Comparison of ENCODE assay signal across 8 cellular contexts in genomic region chr7:134750083-134751062, GRCh38. TPM values are rescaled to one million over a fixed set of nuclear protein-coding genes. Genes with fewer than 3 reads are reported as not detected.
A peak's percentile ranks its signal among the peaks of the same experiment; 100 is the strongest.
DNase-seq lines count a peak whose midpoint lies in the region; ATAC-seq, FAIRE-seq and TF ChIP-seq lines count a peak whose summit lies in the region.

No MANE protein-coding gene starts in this region.

- no peak overlapping the region for H3K9ac ChIP-seq in GM12878 (ENCODE audit: control insufficient read depth, insufficient read depth, low read length)
- H3K9ac ChIP-seq in kidney (ENCODE audit: low read length in 2 of 2), result no peak overlapping the region

- H3K4me2 ChIP-seq in GM12878 (ENCODE audit: control insufficient read depth, insufficient read depth), result no peak overlapping the region

- CTCF ChIA-PET in GM12878 (lab: Yijun Ruan, JAX), result interaction anchor here (0.6 to 7.6 kb wide), 20 partner anchors 9 to 201 kb away, joined by 3 to 104 read pairs (median 6); no protein-coding TSS in a partner anchor

- TF ChIP-seq CTCF in GM12875 (IDR thresholded peaks at IDR 0.05; ENCODE audit: borderline replicate concordance, insufficient read depth, low read depth, low read length), result peak; percentile 94
- peak; percentile 62 to 97 (median 86) for TF ChIP-seq CTCF in GM12878 (IDR thresholded peaks at IDR 0.05 in 2 of 3, conservative IDR thresholded peaks at IDR 0.05 in 1 of 3; ENCODE audit: control insufficient read depth in 2 of 3, extremely low read depth in 1 of 3, insufficient read depth in 1 of 3, low read depth in 3 of 3, low read length in 3 of 3)
- peak; percentile 52 for TF ChIP-seq CTCF in kidney (IDR thresholded peaks at IDR 0.05; ENCODE audit: borderline replicate concordance, extremely low read depth, insufficient read depth)

- H3K4me3 ChIP-seq in GM12875 (ENCODE audit: low read depth, low read length) (no peak overlapping the region), GM12878 (no peak overlapping the region), kidney (ENCODE audit: low read length in 2 of 2) (no peak overlapping the region)

- peak; percentile 85 for FAIRE-seq in GM12878 (lab: Jason Lieb, UNC)
- FAIRE-seq in kidney (lab: Jason Lieb, UNC), result no peak

- ATAC-seq in HG03066 (IDR thresholded peaks at IDR 0.05; ENCODE audit: low read depth, unreplicated experiment) (peak; percentile 92), GM12878 (peak; percentile 94), GM18505 (IDR thresholded peaks at IDR 0.05; ENCODE audit: unreplicated experiment) (no peak)

- BruUV-seq in GM12878 (replicated peaks; lab: Mats Ljungman, UMichigan), result no TSS peak

- in situ Hi-C loops in GM12878 (cut with MboI), result no loop called here

- SMC1A ChIA-PET in GM12878 (lab: Charles Lee; ENCODE audit: uncharacterized antibody, unreplicated experiment), result interaction anchor here (0.9 to 2.5 kb wide), 7 partner anchors 26 to 318 kb away, joined by 3 to 25 read pairs (median 3); no protein-coding TSS in a partner anchor

- H4K20me1 ChIP-seq in GM12878 (ENCODE audit: control insufficient read depth, insufficient read depth), result no peaks in the 10 kb centered on the region

- H3K36me3 ChIP-seq in GM12878 (ENCODE audit: control insufficient read depth in 2 of 2, insufficient read depth in 2 of 2, low read length in 1 of 2) (no peaks in the 10 kb centered on the region), kidney (ENCODE audit: control insufficient read depth in 1 of 2, insufficient read depth in 2 of 2, low read length in 2 of 2) (no peaks in the 10 kb centered on the region)

- RAD21 ChIA-PET in GM12878 (lab: Charles Lee; ENCODE audit: unreplicated experiment), result interaction anchor here (1.0 to 4.1 kb wide), 5 partner anchors 49 to 195 kb away, joined by 3 to 23 read pairs (median 4); no protein-coding TSS in a partner anchor

- POLR2A ChIA-PET in GM12878 (lab: Charles Lee), result interaction anchor here (0.9 kb wide), 1 partner anchor 40 kb away, joined by 3 read pairs; no protein-coding TSS in a partner anchor

- peak; percentile 68 for TF ChIP-seq RAD21 in GM12878 (IDR thresholded peaks at IDR 0.05; ENCODE audit: insufficient read depth, low read depth, low read length)

- 0 out of 4 replicates have a peak, but pooled peaks cover 0 to 2% of the 10 kb centered on the region in 2 experiments for H3K27me3 ChIP-seq in GM12878 (replicated peaks in 1 of 2; ENCODE audit: control insufficient read depth in 2 of 2, insufficient read depth in 2 of 2, low read length in 1 of 2)

- H3K9me3 ChIP-seq in GM12878 (replicated peaks; ENCODE audit: control insufficient read depth, insufficient read depth, low read length) (no peaks in the 10 kb centered on the region), kidney (ENCODE audit: control insufficient read depth in 1 of 2, low read length in 2 of 2) (no peaks in the 10 kb centered on the region)

- H3K79me2 ChIP-seq in GM12878 (ENCODE audit: control insufficient read depth, insufficient read depth, low read length), result no peaks in the 10 kb centered on the region

- no peak overlapping the region for H2AFZ ChIP-seq in GM12878 (ENCODE audit: control insufficient read depth, low read depth, low read length)

- intact Hi-C loops in GM12878 (cut with micrococcal nuclease; ENCODE audit: unreplicated experiment), result loop anchor here (1.0 to 10.0 kb wide), 2 partner anchors 117 to 194 kb away; no protein-coding TSS in a partner anchor
- intact Hi-C loops in kidney (cut with DNase I), result no loop called here

- DNase-seq in T-helper 9 cell (peak; percentile 69), GM12878 (ENCODE audit: low read depth, low spot score) (no peak), kidney (no peak), RKO (ENCODE audit: low spot score) (no peak)
- peak; percentile 35 to 61 (median 52) for DNase-seq in stimulated activated CD4-positive, alpha-beta T cell treated with anti-CD3 and anti-CD28 coated beads, TNF-alpha, amount 100 ng/mL, for 24 hours (ENCODE audit: low read depth in 3 of 3)

- H3K4me1 ChIP-seq in GM12878 (ENCODE audit: control insufficient read depth, insufficient read depth, low read length) (no peaks in the 10 kb centered on the region), kidney (ENCODE audit: control insufficient read depth in 1 of 2, insufficient read depth in 1 of 2, low read depth in 1 of 2, low read length in 2 of 2) (no peaks in the 10 kb centered on the region)

- no peak overlapping the region for H3K27ac ChIP-seq in GM12878 (ENCODE audit: control insufficient read depth, insufficient read depth)
- no peak overlapping the region for H3K27ac ChIP-seq in kidney (ENCODE audit: low read depth in 2 of 2, low read length in 2 of 2)

- no peak for TF ChIP-seq EP300 in GM12878 (IDR thresholded peaks at IDR 0.05; ENCODE audit: borderline replicate concordance in 1 of 2, control insufficient read depth in 1 of 2, low read depth in 2 of 2, low read length in 2 of 2)

- WGBS in GM12878 (ENCODE audit: insufficient coverage, insufficient replicate concordance, low lambda C conversion rate, missing lambda C conversion rate), result 21% methylated on average over 6 of the region's 6 CpGs

- TF ChIP-seq POLR2A in GM12878 (IDR thresholded peaks at IDR 0.05; ENCODE audit: low read depth, low read length) (no peak), GM18505 (IDR thresholded peaks at IDR 0.05; ENCODE audit: borderline replicate concordance, extremely low read depth, insufficient read depth, insufficient read length) (no peak)

TF ChIP-seq in GM12878, 131 proteins besides CTCF, POLR2A, EP300 and RAD21:
- TF ChIP-seq YY1 (IDR thresholded peaks at IDR 0.05; ENCODE audit: low read depth, low read length), result peak; percentile 51; the same call in 1 of the 2 replicates
- 0 out of 2 replicates have a peak, but pooled peaks have one; percentile 35 for TF ChIP-seq SMARCA5 (IDR thresholded peaks at IDR 0.05)
- peak; percentile 58 for TF ChIP-seq SMC3 (IDR thresholded peaks at IDR 0.05; ENCODE audit: borderline replicate concordance, low read length)
- peak; percentile 81 for TF ChIP-seq RUNX3 (IDR thresholded peaks at IDR 0.05; ENCODE audit: low read length)
- TF ChIP-seq CBX5 (IDR thresholded peaks at IDR 0.05; ENCODE audit: low read depth), result no peak
- 0 out of 2 replicates have a peak, but pooled peaks have one; percentile 35 for TF ChIP-seq CBFB (IDR thresholded peaks at IDR 0.05; ENCODE audit: low read depth)
TF ChIP-seq in GM12878: peak in this region for 5.

RNA-seq across cellular contexts. Expression of gene CALD1, which starts 29.1 kb away (rescaled TPM):
- total RNA-seq in GM12878 (2013; cell fraction: nucleolus; rRNA removed), result 0.75 TPM in 1 of 2 replicates, not detected in the other
- total RNA-seq in GM12878 (2014; rRNA removed), result 0.23 and 0.65 TPM in 2 replicates
- total RNA-seq in GM12878 (2014; rRNA removed; fragmentation: Illumina TruSeq; extraction: Trizol), result 0.14 and 0.22 TPM in 2 replicates
- total RNA-seq in GM12878 (2021), result 0.54 and 0.74 TPM in 2 replicates
- polyA plus RNA-seq in GM12878 (2011; ENCODE audit: low read depth), result 0.08 TPM
- polyA plus RNA-seq in GM12878 (2011; rRNA removed), result 0.75 and 1.3 TPM in 2 replicates
- polyA plus RNA-seq in GM12878 (2011; cell fraction: cytosol; rRNA removed), result 0.36 and 0.42 TPM in 2 replicates
- 0.44 and 0.67 TPM in 2 replicates for polyA plus RNA-seq in GM12878 (2011; cell fraction: nucleus; rRNA removed)
- 0.11 and 0.22 TPM in 2 replicates for polyA plus RNA-seq in GM12878 (2012)
- 0.09 and 0.10 TPM in 2 replicates for polyA plus RNA-seq in GM12878 (2014; fragmentation: Illumina TruSeq; extraction: Trizol)
- polyA plus RNA-seq in GM12878 (2014; fragmentation: Nextera tagmentation; extraction: Ambion mirVana), result under 1 TPM; 0.03 to 0.04 TPM
- 0.17 and 0.19 TPM in 2 replicates for polyA plus RNA-seq in GM12878 (2014; rRNA removed)
- under 1 TPM; 0.40 to 0.69 TPM for polyA plus RNA-seq in GM12878 (2016; fragmentation: Nextera tagmentation; extraction: Ambion mirVana)
- polyA minus RNA-seq in GM12878 (2011; rRNA and poly(A)+ RNA removed), result 0.15 and 0.31 TPM in 2 replicates
- 0.52 TPM in 1 of 2 replicates, not detected in the other for polyA minus RNA-seq in GM12878 (2011; cell fraction: cytosol; rRNA and poly(A)+ RNA removed)
- 0.24 and 0.29 TPM in 2 replicates for polyA minus RNA-seq in GM12878 (2011; cell fraction: nucleus; rRNA and poly(A)+ RNA removed)
- 218 TPM for total RNA-seq in kidney
- polyA plus RNA-seq in kidney (ENCODE audit: insufficient read depth, low read depth, low replicate concordance), result 72.7 TPM

Comparison
In these comparisons a context has a peak if more than half of its experiments do, and no peak if none do; other contexts are left out.
1. DNase-seq: peak in T-helper 9 cell (single experiment) and stimulated activated CD4-positive, alpha-beta T cell treated with anti-CD3 and anti-CD28 coated beads, TNF-alpha, amount 100 ng/mL, for 24 hours (3 of 3); none in GM12878 (single experiment), kidney (single experiment) and RKO (single experiment).
2. RNA of gene CALD1, which starts 29.1 kb away (total RNA-seq): 218 TPM in kidney (single experiment); 0.14 to 0.75 TPM in GM12878; every median in the first group is over 100 times any median in the second.
3. Peak in every context shown above with its lines, with median percentiles within 50 percentile points of each other: CTCF ChIP-seq.